9 cellular contexts compared by ENCODE assay signal in the genomic region with DNA sequence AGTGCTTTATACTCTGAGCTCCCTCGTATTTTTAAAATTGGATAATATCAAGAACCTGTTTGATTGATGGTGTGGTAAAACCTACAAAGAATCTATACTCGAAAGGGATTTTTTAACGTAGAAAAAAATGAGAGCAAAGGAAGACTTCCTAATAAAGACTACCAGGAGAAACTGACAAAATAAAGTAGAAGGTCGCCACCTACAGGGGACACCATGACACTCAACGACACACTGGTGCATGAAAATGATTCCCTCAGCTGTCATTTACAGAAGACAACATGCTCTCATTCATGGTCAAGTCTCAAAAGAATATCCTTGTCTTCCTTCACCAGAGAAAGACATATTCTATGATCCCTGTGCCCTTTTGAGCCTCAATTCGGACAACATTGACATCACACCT. TPM values are rescaled to one million over a fixed set of nuclear protein-coding genes. Genes with fewer than 3 reads are reported as not detected.
DNase-seq lines count a peak whose midpoint lies in the region; ATAC-seq, FAIRE-seq and TF ChIP-seq lines count a peak whose summit lies in the region.
"Had no signal": no experiment of that assay in that cellular context is flagged by ENCODE, and none has a peak within 500 bp of the region (broad histone marks: within the 10 kb centered on the region; RNA-seq: fewer than 3 reads in every experiment).

No MANE protein-coding gene starts in this region.

- H2AFZ ChIP-seq in trophoblast cell (ENCODE audit: insufficient read depth, low read length, poor library complexity) = no peak overlapping the region

- no peak overlapping the region for H3K9ac ChIP-seq in trophoblast cell (ENCODE audit: low read length)

- H3K9me3 Mint-ChIP-seq in activated CD8-positive, alpha-beta T cell treated with anti-CD3 and anti-CD28 coated beads, Interleukin-2, amount 10 ng/mL, durations not matched to agents 7 days and 5 days (ENCODE audit: insufficient read depth) = no peaks in the 10 kb centered on the region
- H3K9me3 Mint-ChIP-seq: dendritic cell treated with granulocyte-macrophage colony-stimulating factor and Interleukin-4, amounts not matched to agents 40 ng/mL and 50 ng/mL, for 4 days had no signal

- H3K9me3 ChIP-seq in A549 (no peaks in the 10 kb centered on the region), trophoblast cell (ENCODE audit: insufficient read depth, low read depth, low read length) (no peaks in the 10 kb centered on the region), uterus (no peaks in the 10 kb centered on the region)

- H4K8ac ChIP-seq in trophoblast cell (ENCODE audit: low read depth, low read length) = no peak overlapping the region

- no peak overlapping the region for H2BK12ac ChIP-seq in trophoblast cell (ENCODE audit: low read length)

- no peak for TF ChIP-seq EP300 in A549 (IDR thresholded peaks at IDR 0.05)

- H4K91ac ChIP-seq in trophoblast cell (ENCODE audit: low read depth, low read length) = no peak overlapping the region

- H3K4me3 ChIP-seq in A549 (no peak overlapping the region), fibroblast of pulmonary artery (replicated peaks; ENCODE audit: low read depth, low read length) (no peak overlapping the region), trophoblast cell (ENCODE audit: low read depth, low read length) (no peak overlapping the region), uterus (no peak overlapping the region)

- H3K27me3 ChIP-seq in trophoblast cell (ENCODE audit: insufficient read depth, low read length) (no peaks in the 10 kb centered on the region), uterus (no peaks in the 10 kb centered on the region)

- H3K4me1 ChIP-seq in A549 (peaks cover 30% of the 10 kb centered on the region; the same call in 2 of the 3 replicates), trophoblast cell (ENCODE audit: control insufficient read depth in 1 of 2, insufficient read depth in 2 of 2, low read length in 2 of 2) (no peaks in the 10 kb centered on the region), uterus (no peaks in the 10 kb centered on the region)

- no peaks in the 10 kb centered on the region for H3K79me1 ChIP-seq in trophoblast cell (ENCODE audit: low read length)

- no peak overlapping the region for H3K23ac ChIP-seq in trophoblast cell (ENCODE audit: low read length)

- 6% methylated on average over 6 of the region's 6 CpGs for WGBS in A549 (ENCODE audit: missing lambda C conversion rate)
- WGBS in trophoblast cell (ENCODE audit: extremely low coverage, insufficient coverage, insufficient read length) = no CpG with 5 or more reads among the region's 6 CpGs

- H3K36me3 ChIP-seq in trophoblast cell (ENCODE audit: control insufficient read depth in 1 of 2, insufficient read depth in 2 of 2, low read length in 2 of 2) = peaks cover 0 to 2% of the 10 kb centered on the region in 2 experiments
- no peaks in the 10 kb centered on the region for H3K36me3 ChIP-seq in uterus

- TF ChIP-seq POLR2A in A549 (IDR thresholded peaks at IDR 0.05; ENCODE audit: low read length) (no peak), uterus (IDR thresholded peaks at IDR 0.05) (no peak)

- peaks cover 5% of the 10 kb centered on the region for H3K4me1 Mint-ChIP-seq in activated CD8-positive, alpha-beta T cell treated with anti-CD3 and anti-CD28 coated beads, Interleukin-2, amount 10 ng/mL, durations not matched to agents 7 days and 5 days (ENCODE audit: low read depth)

- CTCF ChIA-PET in A549 (lab: Yijun Ruan, JAX) = interaction anchor here (0.6 to 5.3 kb wide), 21 partner anchors 9 to 628 kb away, joined by 3 to 85 read pairs (median 7); no protein-coding TSS in a partner anchor
- CTCF ChIA-PET in activated CD8-positive, alpha-beta T cell treated with anti-CD3 and anti-CD28 coated beads, Interleukin-2, amount 10 ng/mL, durations not matched to agents 7 days and 5 days (lab: Charles Lee) = interaction anchor here (0.6 to 6.0 kb wide), 36 partner anchors 8 to 404 kb away, joined by 3 to 120 read pairs (median 6); partner anchors contain the start of gene HEBP2

- no peak overlapping the region for H2BK120ac ChIP-seq in trophoblast cell (ENCODE audit: insufficient read depth, low read length, poor library complexity)

- TF ChIP-seq CTCF in A549 (IDR thresholded peaks at IDR 0.05) = peak; percentile 67
- TF ChIP-seq CTCF in fibroblast of pulmonary artery (IDR thresholded peaks at IDR 0.05; ENCODE audit: low read length, missing control alignments) = peak; percentile 55
- peak in 2 of 4 experiments; percentile 24 to 29 for TF ChIP-seq CTCF in uterus (IDR thresholded peaks at IDR 0.05)

- no peak overlapping the region for H3K18ac ChIP-seq in trophoblast cell (ENCODE audit: low read length)

- peak; percentile 27 to 62 for DNase-seq in A549 (ENCODE audit: low read depth in 1 of 2, low spot score in 1 of 2)
- peak; percentile 52 for DNase-seq in GM03348 (ENCODE audit: low spot score)
- peak; percentile 62 for DNase-seq in NCI-H1694 treated with DMSO at 0.1 percent for 48 hours (lab: John Stamatoyannopoulos, UW)
- peak; percentile 68 for DNase-seq in activated CD8-positive, alpha-beta T cell treated with anti-CD3 and anti-CD28 coated beads, Interleukin-2, amount 10 ng/mL, durations not matched to agents 7 days and 5 days
- peak; percentile 68 for DNase-seq in fibroblast of pulmonary artery (ENCODE audit: low read depth)
- DNase-seq in trophoblast cell = peak; percentile 32 to 71
- no peak for DNase-seq in uterus
- DNase-seq in HPDE6-E6E7 (ENCODE audit: extremely low spot score) = no peak

- POLR2A ChIA-PET in A549 (lab: Yijun Ruan, JAX) = no interaction called here
- POLR2A ChIA-PET in activated CD8-positive, alpha-beta T cell treated with anti-CD3 and anti-CD28 coated beads, Interleukin-2, amount 10 ng/mL, durations not matched to agents 7 days and 5 days (lab: Charles Lee) = interaction anchor here (2.5 kb wide), 1 partner anchor 54 kb away, joined by 11 read pairs; no protein-coding TSS in a partner anchor

- no peak overlapping the region for H2BK5ac ChIP-seq in trophoblast cell (ENCODE audit: low read depth, low read length, poor library complexity)

- H3K4me3 Mint-ChIP-seq in activated CD8-positive, alpha-beta T cell treated with anti-CD3 and anti-CD28 coated beads, Interleukin-2, amount 10 ng/mL, durations not matched to agents 7 days and 5 days = no peak overlapping the region
- H3K4me3 Mint-ChIP-seq: dendritic cell treated with granulocyte-macrophage colony-stimulating factor and Interleukin-4, amounts not matched to agents 40 ng/mL and 50 ng/mL, for 4 days had no signal

- no peak overlapping the region for H3K14ac ChIP-seq in trophoblast cell (ENCODE audit: low read length)

- H3K4ac ChIP-seq in trophoblast cell (ENCODE audit: low read depth, low read length) = no peak overlapping the region

- no peak overlapping the region for H4K12ac ChIP-seq in trophoblast cell (ENCODE audit: low read depth, low read length)

- peak; percentile 75 to 83 for TF ChIP-seq RAD21 in A549 (conservative IDR thresholded peaks at IDR 0.05 in 1 of 2, IDR thresholded peaks at IDR 0.05 in 1 of 2)

- H3K27ac ChIP-seq in A549 (no peak overlapping the region), trophoblast cell (ENCODE audit: low read depth, low read length) (no peak overlapping the region), uterus (no peak overlapping the region)

- H3K27ac Mint-ChIP-seq in activated CD8-positive, alpha-beta T cell treated with anti-CD3 and anti-CD28 coated beads, Interleukin-2, amount 10 ng/mL, durations not matched to agents 7 days and 5 days = no peak overlapping the region
- H3K27ac Mint-ChIP-seq: dendritic cell treated with granulocyte-macrophage colony-stimulating factor and Interleukin-4, amounts not matched to agents 40 ng/mL and 50 ng/mL, for 4 days had no signal

- no peak for FAIRE-seq in A549 (lab: Jason Lieb, UNC)

- no peak overlapping the region for H2AK5ac ChIP-seq in trophoblast cell (ENCODE audit: low read length)

- peak; percentile 56 to 80; a peak in 3 of 6 replicates for ATAC-seq in A549
- ATAC-seq in activated CD8-positive, alpha-beta T cell treated with anti-CD3 and anti-CD28 coated beads, Interleukin-2, amount 10 ng/mL, durations not matched to agents 7 days and 5 days = peak; percentile 75

- intact Hi-C loops in uterus (cut with DNase I; ENCODE audit: low total_unique reads) = no loop called here

- H3K4me2 ChIP-seq in A549 (peak overlapping the region; percentile 39; the same call in 2 of the 3 replicates), trophoblast cell (ENCODE audit: low read length) (no peak overlapping the region)

- peaks cover 30% of the 10 kb centered on the region for H3K27me3 Mint-ChIP-seq in activated CD8-positive, alpha-beta T cell treated with anti-CD3 and anti-CD28 coated beads, Interleukin-2, amount 10 ng/mL, durations not matched to agents 7 days and 5 days (ENCODE audit: low read depth)
- H3K27me3 Mint-ChIP-seq: dendritic cell treated with granulocyte-macrophage colony-stimulating factor and Interleukin-4, amounts not matched to agents 40 ng/mL and 50 ng/mL, for 4 days had no signal

- no peaks in the 10 kb centered on the region for H3K36me3 Mint-ChIP-seq in activated CD8-positive, alpha-beta T cell treated with anti-CD3 and anti-CD28 coated beads, Interleukin-2, amount 10 ng/mL, durations not matched to agents 7 days and 5 days (ENCODE audit: low read depth)

- no peaks in the 10 kb centered on the region for H3K79me2 ChIP-seq in trophoblast cell (ENCODE audit: control insufficient read depth, insufficient read depth, low read length, poor library complexity)

TF ChIP-seq in A549, 52 proteins besides CTCF, POLR2A, EP300 and RAD21 (continues in another document):
- peak; percentile 81 for TF ChIP-seq SMC3 (IDR thresholded peaks at IDR 0.05)

RNA-seq across cellular contexts. Expression of gene NHSL1, which starts 10.1 kb away (rescaled TPM):
- polyA plus RNA-seq in A549 (2011; rRNA removed) (2.6 and 2.8 TPM in 2 replicates), A549 (2017; fragmentation: RNase III; extraction: RNeasy Plus Mini Kit Qiagen cat#74134 plus additional on column Dnase treatment) (0.99 to 1.6 TPM (median 1.1 TPM) in 3 replicates)
- 1.5 and 1.9 TPM in 2 replicates for polyA plus RNA-seq in A549 (2012; cell fraction: cytosol; rRNA removed)
- polyA plus RNA-seq in A549 (2012; cell fraction: nucleus; rRNA removed) = 2.1 and 2.4 TPM in 2 replicates
- 13.1 and 16.1 TPM in 2 replicates for polyA minus RNA-seq in A549 (2011; rRNA and poly(A)+ RNA removed)
- under 1 TPM; 0.13 to 0.34 TPM for total RNA-seq in activated CD8-positive, alpha-beta T cell treated with anti-CD3 and anti-CD28 coated beads, Interleukin-2, amount 10 ng/mL, durations not matched to agents 7 days and 5 days
- polyA plus RNA-seq in trophoblast cell (2013) = 42.0 and 43.5 TPM in 2 replicates
- total RNA-seq in uterus = 10 to 100 TPM in 1 of 4 donors, 1 to 10 TPM in 3; 2.8 to 30.9 (median 7.9) TPM

Comparison
In these comparisons a context has a peak if more than half of its experiments do, and no peak if none do; other contexts are left out.
1. DNase-seq: peak in A549 (2 of 2), GM03348 (single experiment), NCI-H1694 treated with DMSO at 0.1 percent for 48 hours (single experiment), activated CD8-positive, alpha-beta T cell treated with anti-CD3 and anti-CD28 coated beads, Interleukin-2, amount 10 ng/mL, durations not matched to agents 7 days and 5 days (single experiment), fibroblast of pulmonary artery (single experiment) and trophoblast cell (2 of 2); none in uterus (0 of 2) and HPDE6-E6E7 (single experiment).